ENCODE assay signal across 8 cellular contexts in genomic region chr16:75147968-75148310, GRCh38. TPM values are rescaled to one million over a fixed set of nuclear protein-coding genes. Genes with fewer than 3 reads are reported as not detected.
DNase-seq lines count a peak whose midpoint lies in the region; ATAC-seq and TF ChIP-seq lines count a peak whose summit lies in the region.

No MANE protein-coding gene starts in this region.

- H3K4me3 Mint-ChIP-seq in CD4-positive, alpha-beta memory T cell = peak overlapping the region; percentile 79 to 91 (median 86)
- H3K4me3 Mint-ChIP-seq in endodermal cell = peak overlapping the region; percentile 70

- WGBS in endodermal cell (ENCODE audit: insufficient coverage in 1 of 2, insufficient read length in 1 of 2), 2 experiments = 0 to 50% methylated on average over 1 to 2 of the region's 3 CpGs

- no peaks in the 10 kb centered on the region for H3K27me3 Mint-ChIP-seq in CD4-positive, alpha-beta memory T cell
- no peaks in the 10 kb centered on the region for H3K27me3 Mint-ChIP-seq in endodermal cell (ENCODE audit: insufficient read depth)

- no peaks in the 10 kb centered on the region for H4K20me1 ChIP-seq in OCI-LY3 (ENCODE audit: insufficient read depth, low read length)
- no peaks in the 10 kb centered on the region for H4K20me1 ChIP-seq in osteoblast (ENCODE audit: insufficient read depth, low read length)

- H3K4me2 ChIP-seq in OCI-LY3 (ENCODE audit: low read length) (peak overlapping the region; percentile 69), osteoblast (ENCODE audit: insufficient read depth, low read length) (peak overlapping the region; percentile 91)

- no peaks in the 10 kb centered on the region for H3K27me3 ChIP-seq in CD4-positive, alpha-beta memory T cell (ENCODE audit: insufficient read depth, low read length)
- no peaks in the 10 kb centered on the region for H3K27me3 ChIP-seq in OCI-LY3 (ENCODE audit: low read depth, low read length)
- H3K27me3 ChIP-seq in endodermal cell (ENCODE audit: control insufficient read depth, insufficient read depth, low read length, poor library complexity, severe bottlenecking) = no peaks in the 10 kb centered on the region
- no peaks in the 10 kb centered on the region for H3K27me3 ChIP-seq in osteoblast (ENCODE audit: insufficient read depth, low read length)

- H3K9ac ChIP-seq in OCI-LY3 (ENCODE audit: low read length) (peak overlapping the region; percentile 91), endodermal cell (ENCODE audit: extremely low read depth, low read length, poor library complexity, severe bottlenecking) (no peak overlapping the region)

- H3K79me2 ChIP-seq in OCI-LY3 (ENCODE audit: low read length) (peaks cover 31% of the 10 kb centered on the region), osteoblast (ENCODE audit: insufficient read depth, low read length) (peaks cover 11% of the 10 kb centered on the region)

- peak overlapping the region in 5 of 7 donors; percentile 75 to 93 (median 86) for H3K27ac Mint-ChIP-seq in CD4-positive, alpha-beta memory T cell
- no peak overlapping the region for H3K27ac Mint-ChIP-seq in endodermal cell

- TF ChIP-seq CTCF in OCI-LY3 (IDR thresholded peaks at IDR 0.05; ENCODE audit: low read depth, low read length) (no peak), endodermal cell (conservative IDR thresholded peaks at IDR 0.05) (no peak), osteoblast (IDR thresholded peaks at IDR 0.05; ENCODE audit: extremely low read depth, low read depth, low read length) (no peak)

- H3K9me3 ChIP-seq in CD4-positive, alpha-beta memory T cell (ENCODE audit: control insufficient read depth in 1 of 2, low read length in 2 of 2) = no peaks in the 10 kb centered on the region
- H3K9me3 ChIP-seq in OCI-LY3 (ENCODE audit: insufficient read depth, low read length) (0 out of 2 replicates have a peak, but pooled peaks cover 5% of the 10 kb centered on the region), endodermal cell (ENCODE audit: control insufficient read depth, low read length) (peaks cover 27% of the 10 kb centered on the region), osteoblast (ENCODE audit: low read depth, low read length) (no peaks in the 10 kb centered on the region)

- no peak for ATAC-seq in HG03378 (IDR thresholded peaks at IDR 0.05; ENCODE audit: unreplicated experiment)
- ATAC-seq in GM21360 (IDR thresholded peaks at IDR 0.05; ENCODE audit: unreplicated experiment) = no peak

- peaks cover 8 to 21% (median 13%) of the 10 kb centered on the region in 4 donors for H3K4me1 Mint-ChIP-seq in CD4-positive, alpha-beta memory T cell
- peaks cover 2% of the 10 kb centered on the region for H3K4me1 Mint-ChIP-seq in endodermal cell

- peaks cover 0 to 19% (median 15%) of the 10 kb centered on the region in 8 donors for H3K9me3 Mint-ChIP-seq in CD4-positive, alpha-beta memory T cell
- peaks cover 40% of the 10 kb centered on the region for H3K9me3 Mint-ChIP-seq in endodermal cell

- intact Hi-C loops in CD4-positive, alpha-beta memory T cell (cut with micrococcal nuclease) = loop anchor here (1.0 to 5.0 kb wide), 11 partner anchors 37 to 851 kb away; partner anchors contain the start of genes CFDP1, GLG1, KARS1 and PSMD7

- no peak overlapping the region for H3K27ac ChIP-seq in CD4-positive, alpha-beta memory T cell (ENCODE audit: low read depth, low read length)
- H3K27ac ChIP-seq in OCI-LY3 (ENCODE audit: low read length) (no peak overlapping the region), endodermal cell (ENCODE audit: low read depth, low read length) (no peak overlapping the region), osteoblast (ENCODE audit: low read depth, low read length) (no peak overlapping the region)

- no peaks in the 10 kb centered on the region for H3K36me3 ChIP-seq in CD4-positive, alpha-beta memory T cell (ENCODE audit: insufficient read depth, low read length)
- H3K36me3 ChIP-seq in OCI-LY3 (replicated peaks; ENCODE audit: low read depth, low read length) (peaks cover 20% of the 10 kb centered on the region), endodermal cell (ENCODE audit: control insufficient read depth, insufficient read depth, low read length) (peaks cover 18% of the 10 kb centered on the region), osteoblast (ENCODE audit: insufficient read depth, low read length) (no peaks in the 10 kb centered on the region)

- H3K4me3 ChIP-seq in CD4-positive, alpha-beta memory T cell (ENCODE audit: low read length in 2 of 2) = peak overlapping the region in 1 of 2 donors; percentile 95
- peak overlapping the region; percentile 84 for H3K4me3 ChIP-seq in OCI-LY3 (ENCODE audit: low read length)
- peak overlapping the region; percentile 99 for H3K4me3 ChIP-seq in endodermal cell (ENCODE audit: low read length)
- peak overlapping the region; percentile 94 for H3K4me3 ChIP-seq in osteoblast (ENCODE audit: insufficient read depth, low read length)

- peaks cover 20 to 22% of the 10 kb centered on the region in 2 donors for H3K36me3 Mint-ChIP-seq in CD4-positive, alpha-beta memory T cell
- peaks cover 29% of the 10 kb centered on the region for H3K36me3 Mint-ChIP-seq in endodermal cell (ENCODE audit: low read depth)

- POLR2A ChIA-PET in CD4-positive, alpha-beta memory T cell (lab: Charles Lee; ENCODE audit: partially characterized antibody) = interaction anchor here (1.0 to 1.2 kb wide), 2 partner anchors 163 to 286 kb away, joined by 3 to 5 read pairs; partner anchors contain the start of genes CFDP1 and WDR59

- CTCF ChIA-PET in CD4-positive, alpha-beta memory T cell (lab: Charles Lee; ENCODE audit: partially characterized antibody) = interaction anchor here (1.3 to 3.8 kb wide), 2 partner anchors 37 to 149 kb away, joined by 3 to 13 read pairs; partner anchors contain the start of gene ZNRF1

- no peak for DNase-seq in CD4-positive, alpha-beta memory T cell
- DNase-seq in endodermal cell = no peak
- no peak for DNase-seq in osteoblast (ENCODE audit: insufficient read length, low spot score, missing footprints)
- DNase-seq in anterior cingulate cortex (lab: John Stamatoyannopoulos, UW) = no peak
- no peak for DNase-seq in DMS 273 treated with DMSO at 0.1 percent for 48 hours (lab: John Stamatoyannopoulos, UW)

- H3K4me1 ChIP-seq in CD4-positive, alpha-beta memory T cell (ENCODE audit: insufficient read depth, low read length) = peaks cover 5% of the 10 kb centered on the region
- peaks cover 15% of the 10 kb centered on the region for H3K4me1 ChIP-seq in OCI-LY3 (ENCODE audit: low read length)
- H3K4me1 ChIP-seq in endodermal cell (ENCODE audit: control insufficient read depth, insufficient read depth, low read length) = no peaks in the 10 kb centered on the region
- no peaks in the 10 kb centered on the region for H3K4me1 ChIP-seq in osteoblast (ENCODE audit: insufficient read depth, low read length)

- H2AFZ ChIP-seq in OCI-LY3 (ENCODE audit: low read depth, low read length) (peak overlapping the region; percentile 71), osteoblast (ENCODE audit: low read length) (peak overlapping the region; percentile 89)

RNA-seq across cellular contexts. Expression of gene ZFP1, which starts 0.4 kb away (rescaled TPM):
- total RNA-seq in CD4-positive, alpha-beta memory T cell = 10 to 100 TPM; 11.7 to 13.4 TPM
- polyA plus RNA-seq in CD4-positive, alpha-beta memory T cell = 10 to 100 TPM; 18.4 to 22.3 TPM
- total RNA-seq in endodermal cell (10 to 100 TPM; 10.4 to 13.3 TPM), osteoblast (12.7 TPM in 2 replicates)
- 29.0 TPM for polyA plus RNA-seq in endodermal cell (2013, experiment 1 of 2)
- polyA plus RNA-seq in endodermal cell (2013, experiment 2 of 2) = 24.5 TPM

RNA-seq across cellular contexts. Expression of gene LDHD, which starts 31.4 kb away (rescaled TPM):
- total RNA-seq in CD4-positive, alpha-beta memory T cell = under 1 TPM; 0.17 to 0.20 TPM
- polyA plus RNA-seq in CD4-positive, alpha-beta memory T cell = under 1 TPM in 1 of 2 donors, not detected in 1; 0.09 TPM
- 1 to 10 TPM; 1.4 to 4.3 TPM for total RNA-seq in endodermal cell
- 1.3 TPM for polyA plus RNA-seq in endodermal cell (2013, experiment 1 of 2)
- polyA plus RNA-seq in endodermal cell (2013, experiment 2 of 2) = 0.70 TPM
- total RNA-seq in osteoblast = 2.7 and 3.6 TPM in 2 replicates

RNA-seq across cellular contexts. Expression of gene CTRB2, which starts 59.0 kb away (rescaled TPM):
- total RNA-seq in CD4-positive, alpha-beta memory T cell = not detected
- not detected for polyA plus RNA-seq in CD4-positive, alpha-beta memory T cell
- not detected for total RNA-seq in endodermal cell
- not detected for polyA plus RNA-seq in endodermal cell (2013, experiment 1 of 2)
- polyA plus RNA-seq in endodermal cell (2013, experiment 2 of 2) = not detected
- total RNA-seq in osteoblast = not detected in 2 replicates
